Comparison of ENCODE assay signal across 10 cellular contexts in genomic region chr9:129989362-129989708, GRCh38. TPM values are rescaled to one million over a fixed set of nuclear protein-coding genes. Genes with fewer than 3 reads are reported as not detected.
DNase-seq lines count a peak whose midpoint lies in the region; ATAC-seq and TF ChIP-seq lines count a peak whose summit lies in the region.
"Had no signal": no experiment of that assay in that cellular context is flagged by ENCODE, and none has a peak within 500 bp of the region (broad histone marks: within the 10 kb centered on the region; RNA-seq: fewer than 3 reads in every experiment).

No MANE protein-coding gene starts in this region.

- CTCF ChIA-PET in CD8-positive, alpha-beta memory T cell (lab: Charles Lee): interaction anchor here (2.0 kb wide), 1 partner anchor 104 kb away, joined by 6 read pairs; no protein-coding TSS in a partner anchor

- H3K27ac ChIP-seq in CD8-positive, alpha-beta memory T cell (ENCODE audit: low read depth, low read length): peak overlapping the region; percentile 1
- H3K27ac ChIP-seq in osteoblast (ENCODE audit: low read depth, low read length): no peak overlapping the region
- H3K27ac ChIP-seq in left ventricle myocardium inferior (replicated peaks): no peak overlapping the region

- no peak for TF ChIP-seq CTCF in HFFc6 (IDR thresholded peaks at IDR 0.05)
- TF ChIP-seq CTCF in osteoblast (IDR thresholded peaks at IDR 0.05; ENCODE audit: extremely low read depth, low read depth, low read length): no peak
- TF ChIP-seq CTCF in left ventricle myocardium inferior (IDR thresholded peaks at IDR 0.05; ENCODE audit: borderline replicate concordance): no peak

- H3K36me3 ChIP-seq in CD8-positive, alpha-beta memory T cell (ENCODE audit: insufficient read depth, low read length): peaks cover 5% of the 10 kb centered on the region
- no peaks in the 10 kb centered on the region for H3K36me3 ChIP-seq in osteoblast (ENCODE audit: insufficient read depth, low read length)
- peaks cover 5% of the 10 kb centered on the region for H3K36me3 ChIP-seq in left ventricle myocardium inferior
- H3K36me3 ChIP-seq: HAP-1 had no signal

- peak overlapping the region; percentile 27 for H3K4me2 ChIP-seq in osteoblast (ENCODE audit: insufficient read depth, low read length)

- H3K27me3 Mint-ChIP-seq in CD8-positive, alpha-beta memory T cell: no peaks in the 10 kb centered on the region
- H3K27me3 Mint-ChIP-seq in HFFc6 (ENCODE audit: insufficient read depth): no peaks in the 10 kb centered on the region; the same call in 1 of the 2 replicates
- H3K27me3 Mint-ChIP-seq in activated naive CD8-positive, alpha-beta T cell treated with anti-CD3 and anti-CD28 coated beads for 36 hours: no peaks in the 10 kb centered on the region

- peak overlapping the region; percentile 4 to 65 (median 39) for H3K4me3 Mint-ChIP-seq in CD8-positive, alpha-beta memory T cell
- 0 out of 2 replicates have a peak overlapping the region, but pooled peaks have one; percentile 10 for H3K4me3 Mint-ChIP-seq in HFFc6
- H3K4me3 Mint-ChIP-seq in activated naive CD8-positive, alpha-beta T cell treated with anti-CD3 and anti-CD28 coated beads for 36 hours: peak overlapping the region; percentile 14

- peaks cover 52% of the 10 kb centered on the region for H3K4me1 ChIP-seq in CD8-positive, alpha-beta memory T cell (ENCODE audit: insufficient read depth, low read length)
- peaks cover 21% of the 10 kb centered on the region for H3K4me1 ChIP-seq in osteoblast (ENCODE audit: insufficient read depth, low read length)
- peaks cover 1% of the 10 kb centered on the region for H3K4me1 ChIP-seq in left ventricle myocardium inferior
- H3K4me1 ChIP-seq: HAP-1 had no signal

- no peaks in the 10 kb centered on the region for H3K9me3 ChIP-seq in CD8-positive, alpha-beta memory T cell (ENCODE audit: low read length)
- H3K9me3 ChIP-seq in osteoblast (ENCODE audit: low read depth, low read length) (no peaks in the 10 kb centered on the region), left ventricle myocardium inferior (replicated peaks) (no peaks in the 10 kb centered on the region)
- H3K9me3 ChIP-seq: HAP-1 had no signal

- peaks cover 18% of the 10 kb centered on the region for H3K79me2 ChIP-seq in osteoblast (ENCODE audit: insufficient read depth, low read length)

- H3K4me1 Mint-ChIP-seq in CD8-positive, alpha-beta memory T cell: peaks cover 65 to 86% (median 80%) of the 10 kb centered on the region in 3 donors
- peaks cover 47% of the 10 kb centered on the region for H3K4me1 Mint-ChIP-seq in HFFc6 (ENCODE audit: low read depth)
- H3K4me1 Mint-ChIP-seq in activated naive CD8-positive, alpha-beta T cell treated with anti-CD3 and anti-CD28 coated beads for 36 hours: peaks cover 71% of the 10 kb centered on the region

- no peaks in the 10 kb centered on the region for H3K9me3 Mint-ChIP-seq in CD8-positive, alpha-beta memory T cell
- no peaks in the 10 kb centered on the region for H3K9me3 Mint-ChIP-seq in HFFc6
- H3K9me3 Mint-ChIP-seq in activated naive CD8-positive, alpha-beta T cell treated with anti-CD3 and anti-CD28 coated beads for 36 hours: peaks cover 4% of the 10 kb centered on the region

- H3K27me3 ChIP-seq in CD8-positive, alpha-beta memory T cell (ENCODE audit: insufficient read depth, low read length, poor library complexity, severe bottlenecking): no peaks in the 10 kb centered on the region
- H3K27me3 ChIP-seq in osteoblast (ENCODE audit: insufficient read depth, low read length): no peaks in the 10 kb centered on the region
- no peaks in the 10 kb centered on the region for H3K27me3 ChIP-seq in left ventricle myocardium inferior (ENCODE audit: low read depth)

- no peak for ATAC-seq in HG03039 (IDR thresholded peaks at IDR 0.05; ENCODE audit: unreplicated experiment)

- peak overlapping the region; percentile 74 to 99 (median 84) for H3K27ac Mint-ChIP-seq in CD8-positive, alpha-beta memory T cell
- peak overlapping the region; percentile 1 for H3K27ac Mint-ChIP-seq in HFFc6
- peak overlapping the region; percentile 79 for H3K27ac Mint-ChIP-seq in activated naive CD8-positive, alpha-beta T cell treated with anti-CD3 and anti-CD28 coated beads for 36 hours

- POLR2A ChIA-PET in CD8-positive, alpha-beta memory T cell (lab: Charles Lee): no interaction called here

- H3K36me3 Mint-ChIP-seq in CD8-positive, alpha-beta memory T cell: peaks cover 13 to 51% (median 20%) of the 10 kb centered on the region in 3 donors
- H3K36me3 Mint-ChIP-seq in HFFc6 (ENCODE audit: low read depth): peaks cover 15% of the 10 kb centered on the region
- H3K36me3 Mint-ChIP-seq in activated naive CD8-positive, alpha-beta T cell treated with anti-CD3 and anti-CD28 coated beads for 36 hours: peaks cover 64% of the 10 kb centered on the region

- no peak for DNase-seq in CD8-positive, alpha-beta memory T cell
- DNase-seq in HFFc6 (no peak), osteoblast (ENCODE audit: insufficient read length, low spot score, missing footprints) (no peak), left ventricle myocardium inferior (no peak), NCI-H2081 (lab: John Stamatoyannopoulos, UW) (no peak), NCI-H1694 treated with DMSO at 0.1 percent for 48 hours (lab: John Stamatoyannopoulos, UW) (no peak)
- DNase-seq in activated naive CD8-positive, alpha-beta T cell treated with anti-CD3 and anti-CD28 coated beads for 36 hours: no peak
- DNase-seq: NCI-H1930 had no signal

- H2AFZ ChIP-seq in osteoblast (ENCODE audit: low read length): no peak overlapping the region

- intact Hi-C loops in left ventricle myocardium inferior (cut with micrococcal nuclease): no loop called here

- H3K4me3 ChIP-seq in CD8-positive, alpha-beta memory T cell (ENCODE audit: low read length): peak overlapping the region; percentile 21
- H3K4me3 ChIP-seq in osteoblast (ENCODE audit: insufficient read depth, low read length): no peak overlapping the region
- H3K4me3 ChIP-seq in left ventricle myocardium inferior: no peak overlapping the region
- H3K4me3 ChIP-seq: HAP-1 had no signal

- H4K20me1 ChIP-seq in osteoblast (ENCODE audit: insufficient read depth, low read length): no peaks in the 10 kb centered on the region

RNA-seq across cellular contexts. Expression of gene FNBP1, which starts 53.7 kb away (rescaled TPM):
- 100 to 1,000 TPM; 226 to 230 TPM for total RNA-seq in CD8-positive, alpha-beta memory T cell
- polyA plus RNA-seq in CD8-positive, alpha-beta memory T cell: 176 TPM
- total RNA-seq in HFFc6 (2021; fragmentation: NEBNext Ultra II Directional; extraction: Animal tissue kit (Norgen Biotek cat#: 25700)): 10 to 100 TPM; 34.7 to 40.6 (median 35.5) TPM
- 100 to 1,000 TPM; 198 TPM for total RNA-seq in activated naive CD8-positive, alpha-beta T cell treated with anti-CD3 and anti-CD28 coated beads for 36 hours
- total RNA-seq in osteoblast: 31.8 and 35.9 TPM in 2 replicates
- 20.5 TPM for total RNA-seq in left ventricle myocardium inferior

Comparison
In these comparisons a context has a peak if more than half of its experiments do, and no peak if none do; other contexts are left out.
1. H3K27ac Mint-ChIP-seq: peak in every context shown above with its lines; median percentile 84 in CD8-positive, alpha-beta memory T cell; 79 in activated naive CD8-positive, alpha-beta T cell treated with anti-CD3 and anti-CD28 coated beads for 36 hours; 1 in HFFc6.